Comparison of ENCODE assay signal across 1 cellular context in genomic region chr10:21501109-21501508, GRCh38.
TF ChIP-seq lines count a peak whose summit lies in the region.

No MANE protein-coding gene starts in this region.

TF ChIP-seq in GM23338, 12 proteins besides CTCF, POLR2A, EP300 and RAD21:
- TF ChIP-seq ETS1 (IDR thresholded peaks at IDR 0.05) (no peak), REST (IDR thresholded peaks at IDR 0.05; ENCODE audit: unreplicated experiment) (no peak), ZNF114 (CRISPR knock-in tag; IDR thresholded peaks at IDR 0.05) (no peak), EZH2phosphoT487 (IDR thresholded peaks at IDR 0.05; ENCODE audit: unreplicated experiment) (no peak), STAT1 (IDR thresholded peaks at IDR 0.05; ENCODE audit: unreplicated experiment) (no peak), JUNB (IDR thresholded peaks at IDR 0.05; ENCODE audit: unreplicated experiment) (no peak)
